In genomic region chr13:97512732-97513131, GRCh38 we compare ENCODE assay signal across 1 cellular context.
TF ChIP-seq lines count a peak whose summit lies in the region.

No MANE protein-coding gene starts in this region.

TF ChIP-seq in GM23338, 12 proteins besides CTCF, POLR2A, EP300 and RAD21 (continued from another document):
- no peak for TF ChIP-seq REST (IDR thresholded peaks at IDR 0.05; ENCODE audit: unreplicated experiment)
- no peak for TF ChIP-seq ZNF462 (CRISPR knock-in tag; IDR thresholded peaks at IDR 0.05)
- no peak for TF ChIP-seq ZNF114 (CRISPR knock-in tag; IDR thresholded peaks at IDR 0.05)
- no peak for TF ChIP-seq EZH2 (IDR thresholded peaks at IDR 0.05; ENCODE audit: low read depth, unreplicated experiment)
- no peak for TF ChIP-seq NANOG (IDR thresholded peaks at IDR 0.05; ENCODE audit: borderline replicate concordance)
- TF ChIP-seq CREB1 (CRISPR knock-in tag; IDR thresholded peaks at IDR 0.05; ENCODE audit: low read depth) = no peak
